In the genomic region with DNA sequence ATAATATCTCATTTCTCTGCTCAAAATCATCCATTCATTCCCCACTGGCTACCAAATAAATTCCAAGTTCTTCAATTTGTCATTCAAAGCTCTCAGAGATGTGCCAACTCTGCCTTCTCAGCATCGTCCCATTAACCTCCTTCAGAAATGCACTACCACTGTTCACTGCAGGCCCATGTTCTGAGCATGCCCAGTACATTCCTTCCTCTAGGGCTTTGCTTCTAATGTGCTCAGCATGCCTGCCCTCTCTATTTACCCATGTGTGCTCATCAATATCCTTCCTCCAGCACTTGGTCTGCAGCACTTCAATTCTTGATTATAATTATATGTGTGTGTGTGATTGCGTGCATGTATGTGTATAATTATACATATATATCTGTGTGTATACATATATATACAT, we compare ENCODE assay signal across 12 cellular contexts. TPM values are rescaled to one million over a fixed set of nuclear protein-coding genes. Genes with fewer than 3 reads are reported as not detected.
DNase-seq lines count a peak whose midpoint lies in the region; ATAC-seq and TF ChIP-seq lines count a peak whose summit lies in the region.
"Had no signal": no experiment of that assay in that cellular context is flagged by ENCODE, and none has a peak within 500 bp of the region (broad histone marks: within the 10 kb centered on the region; RNA-seq: fewer than 3 reads in every experiment).

No MANE protein-coding gene starts in this region.

- DNase-seq in cardiac muscle cell (ENCODE audit: low read depth in 1 of 2, low spot score in 1 of 2) = peak; percentile 15 to 25
- DNase-seq in heart left ventricle = no peak
- DNase-seq in SW480 (ENCODE audit: low spot score) = peak; percentile 5
- DNase-seq in hepatocyte (ENCODE audit: low spot score) = no peak
- no peak for DNase-seq in type B pancreatic cell (ENCODE audit: extremely low spot score, unreplicated experiment)
- no peak for DNase-seq in NCI-H1105 (lab: John Stamatoyannopoulos, UW)
- no peak for DNase-seq in activated CD4-positive, alpha-beta T cell treated with anti-CD3 and anti-CD28 coated beads, Interleukin-2, amount 50 U/mL, for 1 hour
- DNase-seq: activated naive CD8-positive, alpha-beta T cell treated with anti-CD3 and anti-CD28 coated beads, Interleukin-2, amount 10 ng/mL, durations not matched to agents 7 days and 5 days; left ventricle myocardium superior; occipital lobe had no signal

- no peaks in the 10 kb centered on the region for H3K9me3 Mint-ChIP-seq in type B pancreatic cell
- H3K9me3 Mint-ChIP-seq: dendritic cell treated with granulocyte-macrophage colony-stimulating factor and Interleukin-4, amounts not matched to agents 40 ng/mL and 50 ng/mL, for 4 days had no signal

- H3K4me3 Mint-ChIP-seq in type B pancreatic cell = no peak overlapping the region
- H3K4me3 Mint-ChIP-seq: activated naive CD8-positive, alpha-beta T cell treated with anti-CD3 and anti-CD28 coated beads, Interleukin-2, amount 10 ng/mL, durations not matched to agents 7 days and 5 days; dendritic cell treated with granulocyte-macrophage colony-stimulating factor and Interleukin-4, amounts not matched to agents 40 ng/mL and 50 ng/mL, for 4 days had no signal

- H2AFZ ChIP-seq in hepatocyte = no peak overlapping the region

- H3K4me1 ChIP-seq in cardiac muscle cell (ENCODE audit: low read depth) (no peaks in the 10 kb centered on the region), heart left ventricle (peaks cover 0 to 4% (median 0%) of the 10 kb centered on the region in 12 donors), hepatocyte (ENCODE audit: insufficient read depth) (no peaks in the 10 kb centered on the region)

- H3K27me3 ChIP-seq in cardiac muscle cell = no peaks in the 10 kb centered on the region
- no peaks in the 10 kb centered on the region for H3K27me3 ChIP-seq in heart left ventricle
- H3K27me3 ChIP-seq in hepatocyte = no peaks in the 10 kb centered on the region

- no peak overlapping the region for H3K27ac Mint-ChIP-seq in type B pancreatic cell
- H3K27ac Mint-ChIP-seq: activated naive CD8-positive, alpha-beta T cell treated with anti-CD3 and anti-CD28 coated beads, Interleukin-2, amount 10 ng/mL, durations not matched to agents 7 days and 5 days; dendritic cell treated with granulocyte-macrophage colony-stimulating factor and Interleukin-4, amounts not matched to agents 40 ng/mL and 50 ng/mL, for 4 days had no signal

- H3K9me3 ChIP-seq in cardiac muscle cell (ENCODE audit: low read depth) (no peaks in the 10 kb centered on the region), heart left ventricle (no peaks in the 10 kb centered on the region), hepatocyte (ENCODE audit: low read depth) (no peaks in the 10 kb centered on the region)

- intact Hi-C loops in heart left ventricle (cut with DNase I) = loop anchor here in 1 of 10 donors (10.0 kb wide), 1 partner anchor 54 kb away; no protein-coding TSS in a partner anchor

- no peak for ATAC-seq in heart left ventricle
- no peak for ATAC-seq in HG03045 (IDR thresholded peaks at IDR 0.05; ENCODE audit: unreplicated experiment)
- ATAC-seq: left ventricle myocardium superior had no signal

- no peak overlapping the region for H3K4me3 ChIP-seq in cardiac muscle cell
- no peak overlapping the region for H3K4me3 ChIP-seq in heart left ventricle
- H3K4me3 ChIP-seq in hepatocyte = no peak overlapping the region

- WGBS in heart left ventricle, 4 donors = 85 to 90% (median 88%) methylated on average over 2 of the region's 2 CpGs
- 76% methylated on average over 2 of the region's 2 CpGs for WGBS in hepatocyte (ENCODE audit: low lambda C conversion rate, missing lambda C conversion rate)

- no peaks in the 10 kb centered on the region for H3K79me2 ChIP-seq in hepatocyte

- no peak for TF ChIP-seq POLR2A in heart left ventricle (IDR thresholded peaks at IDR 0.05)

- H3K36me3 ChIP-seq in cardiac muscle cell (no peaks in the 10 kb centered on the region), heart left ventricle (no peaks in the 10 kb centered on the region), hepatocyte (replicated peaks; ENCODE audit: insufficient read depth, low read depth) (no peaks in the 10 kb centered on the region)

- no peaks in the 10 kb centered on the region for H3K36me3 Mint-ChIP-seq in type B pancreatic cell
- H3K36me3 Mint-ChIP-seq: activated naive CD8-positive, alpha-beta T cell treated with anti-CD3 and anti-CD28 coated beads, Interleukin-2, amount 10 ng/mL, durations not matched to agents 7 days and 5 days had no signal

- H3K9me2 ChIP-seq in hepatocyte (replicated peaks; ENCODE audit: insufficient read depth) = no peaks in the 10 kb centered on the region

- H4K20me1 ChIP-seq in hepatocyte (ENCODE audit: insufficient read depth, poor library complexity, severe bottlenecking) = no peaks in the 10 kb centered on the region

- H3K27me3 Mint-ChIP-seq in type B pancreatic cell = no peaks in the 10 kb centered on the region

- TF ChIP-seq CTCF in cardiac muscle cell (IDR thresholded peaks at IDR 0.05; ENCODE audit: low read depth, low read length) = peak; percentile 33
- TF ChIP-seq CTCF in heart left ventricle (IDR thresholded peaks at IDR 0.05) = peak in 3 of 12 donors; percentile 6 to 20 (median 19)
- peak; percentile 18 for TF ChIP-seq CTCF in hepatocyte (IDR thresholded peaks at IDR 0.05; ENCODE audit: poor library complexity)
- TF ChIP-seq CTCF in type B pancreatic cell (conservative IDR thresholded peaks at IDR 0.05) = peak; percentile 66

- H3K4me2 ChIP-seq in hepatocyte = no peak overlapping the region

- H3K27ac ChIP-seq in cardiac muscle cell (no peak overlapping the region), heart left ventricle (no peak overlapping the region), hepatocyte (no peak overlapping the region)

- H3K4me1 Mint-ChIP-seq in type B pancreatic cell (ENCODE audit: unreplicated experiment) = peaks cover 7% of the 10 kb centered on the region

RNA-seq across cellular contexts. Expression of gene RGS8, which starts 36.1 kb away (rescaled TPM):
- total RNA-seq in cardiac muscle cell = 0.32 and 2.2 TPM in 2 replicates
- polyA plus RNA-seq in cardiac muscle cell = 0.14 TPM in 1 of 2 replicates, not detected in the other
- under 1 TPM in 3 of 9 donors, not detected in 6; 0.05 to 0.23 (median 0.11) TPM for total RNA-seq in heart left ventricle
- not detected for polyA plus RNA-seq in heart left ventricle
- total RNA-seq in hepatocyte = 0.04 TPM in 1 of 2 replicates, not detected in the other
- not detected in 2 replicates for polyA plus RNA-seq in hepatocyte
- 0.33 and 1.1 TPM in 2 replicates for total RNA-seq in type B pancreatic cell (ENCODE audit: low replicate concordance)
- total RNA-seq: activated naive CD8-positive, alpha-beta T cell treated with anti-CD3 and anti-CD28 coated beads, Interleukin-2, amount 10 ng/mL, durations not matched to agents 7 days and 5 days; left ventricle myocardium superior had no signal

Comparison
In these comparisons a context has a peak if more than half of its experiments do, and no peak if none do; other contexts are left out.
1. DNase-seq: peak in cardiac muscle cell (2 of 2) and SW480 (single experiment); none in heart left ventricle (0 of 5), hepatocyte (single experiment), type B pancreatic cell (single experiment), NCI-H1105 (single experiment) and activated CD4-positive, alpha-beta T cell treated with anti-CD3 and anti-CD28 coated beads, Interleukin-2, amount 50 U/mL, for 1 hour (single experiment).